1 cellular context compared by ENCODE assay signal in genomic region chr2:217331577-217332139, GRCh38.
TF ChIP-seq lines count a peak whose summit lies in the region.

No MANE protein-coding gene starts in this region.

TF ChIP-seq in HepG2, 621 proteins besides CTCF, POLR2A, EP300 and RAD21 (continued from another document):
- TF ChIP-seq PATZ1 (CRISPR knock-in tag; IDR thresholded peaks at IDR 0.05) (peak; percentile 50; the same call in 1 of the 2 replicates), ZNF652 (CRISPR knock-in tag; IDR thresholded peaks at IDR 0.05; ENCODE audit: borderline replicate concordance, low read depth) (peak; percentile 41; the same call in 1 of the 2 replicates), KDM5A (IDR thresholded peaks at IDR 0.05; ENCODE audit: borderline replicate concordance, low read length) (no peak), RFXAP (CRISPR knock-in tag; IDR thresholded peaks at IDR 0.05; ENCODE audit: borderline replicate concordance) (peak; percentile 86; the same call in 1 of the 2 replicates), ZBTB26 (CRISPR knock-in tag; IDR thresholded peaks at IDR 0.05; ENCODE audit: borderline replicate concordance) (peak; percentile 95), SOX6 (IDR thresholded peaks at IDR 0.05) (no peak), SOX6 (CRISPR knock-in tag; IDR thresholded peaks at IDR 0.05) (peak; percentile 99), ARID3A (IDR thresholded peaks at IDR 0.05; ENCODE audit: low read depth, low read length) (peak; percentile 68; the same call in 1 of the 2 replicates), ZGPAT (CRISPR knock-in tag; IDR thresholded peaks at IDR 0.05) (peak; percentile 90), ZNF556 (CRISPR knock-in tag; IDR thresholded peaks at IDR 0.05; ENCODE audit: borderline replicate concordance) (peak; percentile 91; the same call in 1 of the 2 replicates), ZNF574 (CRISPR knock-in tag; IDR thresholded peaks at IDR 0.05) (peak; percentile 81; the same call in 1 of the 2 replicates), TBX2 (CRISPR knock-in tag; IDR thresholded peaks at IDR 0.05; ENCODE audit: borderline replicate concordance) (peak; percentile 90; the same call in 1 of the 2 replicates), ZNF513 (CRISPR knock-in tag; conservative IDR thresholded peaks at IDR 0.05) (no peak), AHR (CRISPR knock-in tag; IDR thresholded peaks at IDR 0.05) (no peak), ZNF768 (CRISPR knock-in tag; IDR thresholded peaks at IDR 0.05) (no peak), ZFYVE20 (CRISPR knock-in tag; IDR thresholded peaks at IDR 0.05; ENCODE audit: borderline replicate concordance, low read depth) (no peak), ZNF407 (CRISPR knock-in tag; IDR thresholded peaks at IDR 0.05; ENCODE audit: not compliant biosample characterization) (no peak), ZFX (CRISPR knock-in tag; IDR thresholded peaks at IDR 0.05; ENCODE audit: low read depth) (peak; percentile 90), ZNF512B (CRISPR knock-in tag; IDR thresholded peaks at IDR 0.05; ENCODE audit: borderline replicate concordance) (peak; percentile 79; the same call in 1 of the 2 replicates)
